ENCODE assay signal across 1 cellular context in the genomic region with DNA sequence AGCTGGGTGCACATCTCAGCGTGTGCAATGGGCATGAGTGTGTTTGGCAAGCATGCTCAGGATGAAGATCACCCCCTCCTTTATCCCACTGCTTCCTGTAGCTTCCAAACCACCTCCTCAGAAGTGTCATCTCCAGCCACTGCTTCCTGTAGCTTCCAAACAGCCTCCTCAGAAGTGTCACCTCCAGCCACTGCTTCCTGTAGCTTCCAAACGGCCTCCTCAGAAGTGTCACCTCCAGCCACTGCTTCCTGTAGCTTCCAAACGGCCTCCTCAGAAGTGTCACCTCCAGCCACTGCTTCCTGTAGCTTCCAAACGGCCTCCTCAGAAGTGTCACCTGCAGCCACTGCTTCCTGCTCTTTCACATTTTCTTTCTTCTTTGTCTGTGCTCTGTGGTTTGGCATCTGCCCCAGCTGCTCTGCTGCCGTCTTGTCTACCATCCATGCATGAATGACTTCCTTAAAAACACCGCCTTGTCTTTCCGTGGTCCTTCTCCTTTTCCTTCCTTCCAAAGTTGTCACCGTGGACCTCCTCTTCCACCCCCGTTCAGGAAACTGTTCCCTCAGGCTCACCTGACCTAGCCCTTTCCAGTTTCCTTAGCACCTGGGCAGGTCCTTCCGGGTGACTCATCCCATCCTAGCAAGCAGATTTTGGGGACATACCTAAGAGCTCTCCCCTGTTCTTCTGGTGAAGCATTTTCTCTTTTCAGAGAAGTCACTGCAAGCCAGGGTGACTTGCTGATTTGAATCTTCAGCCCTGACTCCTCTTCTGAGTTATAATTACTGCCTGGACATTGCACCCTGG.
TF ChIP-seq lines count a peak whose summit lies in the region.

No MANE protein-coding gene starts in this region.

TF ChIP-seq in GM12878, 131 proteins besides CTCF, POLR2A, EP300 and RAD21 (continued from another document):
- no peak for TF ChIP-seq HDAC6 (IDR thresholded peaks at IDR 0.05; ENCODE audit: unreplicated experiment)
- no peak for TF ChIP-seq POLR2AphosphoS2 (IDR thresholded peaks at IDR 0.05; ENCODE audit: low read depth, low read length)
- TF ChIP-seq IKZF1 (conservative IDR thresholded peaks at IDR 0.05) = peak; percentile 45; the same call in 1 of the 2 replicates
- TF ChIP-seq NFIC (IDR thresholded peaks at IDR 0.05; ENCODE audit: low read depth, low read length) = peak; percentile 56
- TF ChIP-seq EED (IDR thresholded peaks at IDR 0.05; ENCODE audit: low read depth) = peak; percentile 72
- TF ChIP-seq, protein P1, sequence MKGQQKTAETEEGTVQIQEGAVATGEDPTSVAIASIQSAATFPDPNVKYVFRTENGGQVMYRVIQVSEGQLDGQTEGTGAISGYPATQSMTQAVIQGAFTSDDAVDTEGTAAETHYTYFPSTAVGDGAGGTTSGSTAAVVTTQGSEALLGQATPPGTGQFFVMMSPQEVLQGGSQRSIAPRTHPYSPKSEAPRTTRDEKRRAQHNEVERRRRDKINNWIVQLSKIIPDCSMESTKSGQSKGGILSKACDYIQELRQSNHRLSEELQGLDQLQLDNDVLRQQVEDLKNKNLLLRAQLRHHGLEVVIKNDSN (IDR thresholded peaks at IDR 0.05; ENCODE audit: borderline replicate concordance, extremely low read length, insufficient read depth, low read depth, low read length) = no peak
